In genomic region chr18:29313312-29313711, GRCh38 we compare ENCODE assay signal across 2 cellular contexts.
A peak's percentile ranks its signal among the peaks of the same experiment; 100 is the strongest.
TF ChIP-seq lines count a peak whose summit lies in the region.

No MANE protein-coding gene starts in this region.

TF ChIP-seq in HEK293, 187 proteins besides CTCF, POLR2A, EP300 and RAD21 (continued from another document and continues in another):
- no peak for TF ChIP-seq ZSCAN5A (tag by site-specific recombination; IDR thresholded peaks at IDR 0.05)
- peak; percentile 74; the same call in 1 of the 2 replicates for TF ChIP-seq ZNF394 (tag by site-specific recombination; IDR thresholded peaks at IDR 0.05; ENCODE audit: borderline replicate concordance)
- TF ChIP-seq KLF1 (tag by site-specific recombination; IDR thresholded peaks at IDR 0.05), result no peak
- TF ChIP-seq ZBTB11 (tag by site-specific recombination; conservative IDR thresholded peaks at IDR 0.05; ENCODE audit: low read depth), result peak; percentile 73
- peak; percentile 57 for TF ChIP-seq ZNF555 (tag by site-specific recombination; conservative IDR thresholded peaks at IDR 0.05)
- peak; percentile 36; the same call in 1 of the 2 replicates for TF ChIP-seq ZNF202 (tag by site-specific recombination; IDR thresholded peaks at IDR 0.05; ENCODE audit: borderline replicate concordance)
- TF ChIP-seq ZBTB8A (tag by site-specific recombination; IDR thresholded peaks at IDR 0.05), result 0 out of 2 replicates have a peak, but pooled peaks have one; percentile 17
- TF ChIP-seq ZNF311 (tag by site-specific recombination; IDR thresholded peaks at IDR 0.05; ENCODE audit: borderline replicate concordance), result no peak
- 0 out of 2 replicates have a peak, but pooled peaks have one; percentile 28 for TF ChIP-seq ZNF501 (tag by site-specific recombination; IDR thresholded peaks at IDR 0.05)
- TF ChIP-seq ZNF623 (tag by site-specific recombination; IDR thresholded peaks at IDR 0.05), result peak; percentile 49
- TF ChIP-seq ZNF629 (tag by site-specific recombination; IDR thresholded peaks at IDR 0.05), result 0 out of 2 replicates have a peak, but pooled peaks have one; percentile 14
- peak; percentile 18; the same call in 1 of the 2 replicates for TF ChIP-seq ZNF654 (tag by site-specific recombination; IDR thresholded peaks at IDR 0.05; ENCODE audit: low read depth)
- no peak for TF ChIP-seq ZNF792 (tag by site-specific recombination; IDR thresholded peaks at IDR 0.05)
- TF ChIP-seq, protein P1, sequence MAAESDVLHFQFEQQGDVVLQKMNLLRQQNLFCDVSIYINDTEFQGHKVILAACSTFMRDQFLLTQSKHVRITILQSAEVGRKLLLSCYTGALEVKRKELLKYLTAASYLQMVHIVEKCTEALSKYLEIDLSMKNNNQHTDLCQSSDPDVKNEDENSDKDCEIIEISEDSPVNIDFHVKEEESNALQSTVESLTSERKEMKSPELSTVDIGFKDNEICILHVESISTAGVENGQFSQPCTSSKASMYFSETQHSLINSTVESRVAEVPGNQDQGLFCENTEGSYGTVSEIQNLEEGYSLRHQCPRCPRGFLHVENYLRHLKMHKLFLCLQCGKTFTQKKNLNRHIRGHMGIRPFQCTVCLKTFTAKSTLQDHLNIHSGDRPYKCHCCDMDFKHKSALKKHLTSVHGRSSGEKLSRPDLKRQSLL (tag by site-specific recombination; IDR thresholded peaks at IDR 0.05), result no peak
- 0 out of 2 replicates have a peak, but pooled peaks have one; percentile 24 for TF ChIP-seq ZXDB (tag by site-specific recombination; IDR thresholded peaks at IDR 0.05)
- no peak for TF ChIP-seq SETDB1 (IDR thresholded peaks at IDR 0.05; ENCODE audit: insufficient read length, low read length)
- TF ChIP-seq ZFP37 (tag by site-specific recombination; IDR thresholded peaks at IDR 0.05), result peak; percentile 63; the same call in 1 of the 2 replicates

TF ChIP-seq in WTC11, 78 proteins besides CTCF, POLR2A, EP300 and RAD21 (continued from another document):
- TF ChIP-seq STAT6 (CRISPR knock-in tag; conservative IDR thresholded peaks at IDR 0.05; ENCODE audit: low read depth), result no peak
- no peak for TF ChIP-seq ZNF396 (CRISPR knock-in tag; IDR thresholded peaks at IDR 0.05; ENCODE audit: borderline replicate concordance)
- peak; percentile 37; the same call in 1 of the 2 replicates for TF ChIP-seq HMGA2 (CRISPR knock-in tag; IDR thresholded peaks at IDR 0.05)
- TF ChIP-seq ERG (CRISPR knock-in tag; IDR thresholded peaks at IDR 0.05), result no peak
- no peak for TF ChIP-seq ZNF671 (CRISPR knock-in tag; IDR thresholded peaks at IDR 0.05)
- TF ChIP-seq KAT7 (CRISPR knock-in tag; IDR thresholded peaks at IDR 0.05; ENCODE audit: borderline replicate concordance), result no peak
- TF ChIP-seq TEAD1 (CRISPR knock-in tag; IDR thresholded peaks at IDR 0.05), result no peak
- TF ChIP-seq ZNF416 (CRISPR knock-in tag; IDR thresholded peaks at IDR 0.05), result no peak
